8 cellular contexts compared by ENCODE assay signal in genomic region chr12:111298583-111299436, GRCh38.
DNase-seq lines count a peak whose midpoint lies in the region; ATAC-seq lines count a peak whose summit lies in the region.

No MANE protein-coding gene starts in this region.

- peak; percentile 15 to 63 for ATAC-seq in right cardiac atrium
- ATAC-seq in GM19452 (IDR thresholded peaks at IDR 0.05; ENCODE audit: unreplicated experiment) = no peak
- no peak for ATAC-seq in GM19351 (IDR thresholded peaks at IDR 0.05; ENCODE audit: unreplicated experiment)

- H3K36me3 ChIP-seq in SJCRH30 = no peaks in the 10 kb centered on the region

- H3K4me1 ChIP-seq in SJCRH30 (no peaks in the 10 kb centered on the region), right cardiac atrium (ENCODE audit: control insufficient read depth, insufficient read depth, low read length) (no peaks in the 10 kb centered on the region)

- DNase-seq in COR-L47 (lab: John Stamatoyannopoulos, UW) (peak; percentile 51), HT-29 (ENCODE audit: low spot score) (peak; percentile 52), SJCRH30 (peak; percentile 39 to 64), amniotic stem cell (lab: John Stamatoyannopoulos, UW) (peak; percentile 22), right cardiac atrium (peak; percentile 34 to 69 (median 66))
- DNase-seq in stimulated activated CD4-positive, alpha-beta T cell treated with anti-CD3 and anti-CD28 coated beads, Interleukin-12 subunit alpha, Interleukin-12 subunit beta, amount 100 ng/mL, for 24 hours (ENCODE audit: low read depth in 2 of 2) = peak; percentile 20 to 46

- H3K27me3 ChIP-seq in SJCRH30 (no peaks in the 10 kb centered on the region), right cardiac atrium (ENCODE audit: control insufficient read depth, insufficient read depth) (no peaks in the 10 kb centered on the region)

- H3K27ac ChIP-seq in SJCRH30 = no peak overlapping the region
- H3K27ac ChIP-seq in right cardiac atrium (ENCODE audit: low read length) = no peak overlapping the region

- 55% methylated on average over 14 of the region's 14 CpGs for WGBS in right cardiac atrium

- no peak overlapping the region for H3K4me3 ChIP-seq in SJCRH30
- H3K4me3 ChIP-seq in right cardiac atrium (ENCODE audit: low read length) = no peak overlapping the region

- intact Hi-C loops in right cardiac atrium (cut with DNase I) = loop anchor here in 3 of 4 donors (5.0 to 10.0 kb wide), 4 partner anchors 274 to 362 kb away; no protein-coding TSS in a partner anchor

- H3K9me3 ChIP-seq in SJCRH30 (replicated peaks) (no peaks in the 10 kb centered on the region), right cardiac atrium (ENCODE audit: control insufficient read depth, low read length) (no peaks in the 10 kb centered on the region)

Comparison
In these comparisons a context has a peak if more than half of its experiments do, and no peak if none do; other contexts are left out.
1. ATAC-seq: peak in right cardiac atrium (2 of 2); none in GM19452 (single experiment) and GM19351 (single experiment).
2. Peak in every context shown above with its lines, with median percentiles within 50 percentile points of each other: DNase-seq.